ENCODE assay signal across 27 cellular contexts in the genomic region with DNA sequence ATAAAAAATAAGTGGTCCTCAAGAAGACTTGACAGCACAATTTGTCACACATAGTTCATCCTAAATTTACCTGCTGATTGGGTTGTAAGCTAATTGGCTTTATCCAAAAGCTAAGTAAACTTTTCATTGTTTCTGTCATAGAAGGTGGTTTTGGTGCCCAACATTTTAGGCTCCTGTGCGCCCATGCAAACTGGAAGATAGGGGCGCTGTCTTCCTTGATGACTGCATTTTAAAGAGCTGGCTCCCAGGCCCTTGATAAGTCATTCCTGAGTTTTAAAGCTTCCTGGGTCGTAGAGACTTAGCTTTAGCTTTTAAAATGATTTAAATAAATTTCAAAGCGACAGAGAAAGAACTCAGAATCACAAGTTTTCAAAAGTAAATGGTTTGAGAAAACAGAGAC.
"Had no signal": no experiment of that assay in that cellular context is flagged by ENCODE, and none has a peak within 500 bp of the region (broad histone marks: within the 10 kb centered on the region; RNA-seq: fewer than 3 reads in every experiment).

No MANE protein-coding gene starts in this region.

- H3K4me1 Mint-ChIP-seq: activated naive CD8-positive, alpha-beta T cell treated with anti-CD3 and anti-CD28 coated beads for 36 hours; stimulated activated effector memory CD8-positive, alpha-beta T cell treated with anti-CD3 and anti-CD28 coated beads, Interleukin-12 subunit alpha, Interleukin-12 subunit beta, amount 100 ng/mL, for 72 hours; stimulated activated naive CD8-positive, alpha-beta T cell treated with anti-CD3 and anti-CD28 coated beads, Interleukin-15, amount 100 ng/mL, for 72 hours had no signal

- H3K36me3 ChIP-seq: adrenal gland, colonic mucosa, gastroesophageal sphincter, ovary, sigmoid colon, upper lobe of left lung, vagina had no signal

- H3K27ac ChIP-seq: adrenal gland, body of pancreas, colonic mucosa, gastroesophageal sphincter, ovary, sigmoid colon, upper lobe of left lung, vagina had no signal

- H3K4me3 Mint-ChIP-seq: activated naive CD8-positive, alpha-beta T cell treated with anti-CD3 and anti-CD28 coated beads for 36 hours; nephron; stimulated activated effector memory CD8-positive, alpha-beta T cell treated with anti-CD3 and anti-CD28 coated beads, Interleukin-12 subunit alpha, Interleukin-12 subunit beta, amount 100 ng/mL, for 72 hours; stimulated activated naive CD8-positive, alpha-beta T cell treated with anti-CD3 and anti-CD28 coated beads, Interleukin-15, amount 100 ng/mL, for 72 hours; T-helper 2 cell treated with Interferon-gamma antibody and Interleukin-4, amounts not matched to agents 5 μg/mL and 100 μg/mL, for 36 hours had no signal

- H3K27ac Mint-ChIP-seq: activated naive CD8-positive, alpha-beta T cell treated with anti-CD3 and anti-CD28 coated beads for 36 hours; nephron; progenitor cell of endocrine pancreas; stimulated activated effector memory CD8-positive, alpha-beta T cell treated with anti-CD3 and anti-CD28 coated beads, Interleukin-12 subunit alpha, Interleukin-12 subunit beta, amount 100 ng/mL, for 72 hours; stimulated activated naive CD8-positive, alpha-beta T cell treated with anti-CD3 and anti-CD28 coated beads, Interleukin-15, amount 100 ng/mL, for 72 hours; T-helper 2 cell treated with Interferon-gamma antibody and Interleukin-4, amounts not matched to agents 5 μg/mL and 100 μg/mL, for 36 hours had no signal

- H3K4me3 ChIP-seq: adrenal gland, body of pancreas, colonic mucosa, gastroesophageal sphincter, ovary, sigmoid colon, upper lobe of left lung, vagina had no signal

- H3K36me3 Mint-ChIP-seq: activated naive CD8-positive, alpha-beta T cell treated with anti-CD3 and anti-CD28 coated beads for 36 hours; stimulated activated effector memory CD8-positive, alpha-beta T cell treated with anti-CD3 and anti-CD28 coated beads, Interleukin-12 subunit alpha, Interleukin-12 subunit beta, amount 100 ng/mL, for 72 hours had no signal

- H3K27me3 Mint-ChIP-seq: activated naive CD8-positive, alpha-beta T cell treated with anti-CD3 and anti-CD28 coated beads for 36 hours; progenitor cell of endocrine pancreas; stimulated activated naive CD8-positive, alpha-beta T cell treated with anti-CD3 and anti-CD28 coated beads, Interleukin-15, amount 100 ng/mL, for 72 hours had no signal

- H3K4me1 ChIP-seq: adrenal gland, body of pancreas, colonic mucosa, gastroesophageal sphincter, sigmoid colon, upper lobe of left lung, vagina had no signal

- H3K27me3 ChIP-seq: adrenal gland, body of pancreas, colonic mucosa, gastroesophageal sphincter, ovary, sigmoid colon, upper lobe of left lung, vagina had no signal

- DNase-seq: activated CD4-positive, alpha-beta T cell treated with anti-CD3 and anti-CD28 coated beads for 48 hours; activated CD4-positive, alpha-beta T cell treated with anti-CD3 and anti-CD28 coated beads, Interleukin-2, amount 50 U/mL, for 48 hours; activated CD8-positive, alpha-beta memory T cell treated with anti-CD3 and anti-CD28 coated beads for 24 hours; activated effector memory CD4-positive, alpha-beta T cell treated with Interleukin-2 at 50 U/mL for 16 hours; activated naive CD4-positive, alpha-beta T cell treated with Interleukin-2 at 50 U/mL for 16 hours; activated naive CD8-positive, alpha-beta T cell treated with anti-CD3 and anti-CD28 coated beads for 36 hours; adrenal gland; aorta; body of pancreas; colonic mucosa; effector CD8-positive, alpha-beta T cell; hippocampal formation; mesenchymal stem cell; ovary; retina; sigmoid colon; small intestine; stimulated activated CD4-positive, alpha-beta T cell treated with anti-CD3 and anti-CD28 coated beads, Interleukin-4, amount 100 ng/mL, for 24 hours; stimulated activated naive CD8-positive, alpha-beta T cell treated with anti-CD3 and anti-CD28 coated beads, Interleukin-15, amount 100 ng/mL, for 72 hours; substantia nigra; upper lobe of left lung had no signal

- ATAC-seq: body of pancreas; gastroesophageal sphincter; stimulated activated effector memory CD8-positive, alpha-beta T cell treated with anti-CD3 and anti-CD28 coated beads, Interleukin-12 subunit alpha, Interleukin-12 subunit beta, amount 100 ng/mL, for 72 hours; stimulated activated naive CD8-positive, alpha-beta T cell treated with anti-CD3 and anti-CD28 coated beads, Interleukin-15, amount 100 ng/mL, for 72 hours had no signal

- H3K9me3 Mint-ChIP-seq: nephron; T-helper 2 cell treated with Interferon-gamma antibody and Interleukin-4, amounts not matched to agents 5 μg/mL and 100 μg/mL, for 36 hours had no signal

- H3K9me3 ChIP-seq: adrenal gland, body of pancreas, colonic mucosa, gastroesophageal sphincter, ovary, sigmoid colon, upper lobe of left lung, vagina had no signal
